Comparison of ENCODE assay signal across 1 cellular context in the genomic region with DNA sequence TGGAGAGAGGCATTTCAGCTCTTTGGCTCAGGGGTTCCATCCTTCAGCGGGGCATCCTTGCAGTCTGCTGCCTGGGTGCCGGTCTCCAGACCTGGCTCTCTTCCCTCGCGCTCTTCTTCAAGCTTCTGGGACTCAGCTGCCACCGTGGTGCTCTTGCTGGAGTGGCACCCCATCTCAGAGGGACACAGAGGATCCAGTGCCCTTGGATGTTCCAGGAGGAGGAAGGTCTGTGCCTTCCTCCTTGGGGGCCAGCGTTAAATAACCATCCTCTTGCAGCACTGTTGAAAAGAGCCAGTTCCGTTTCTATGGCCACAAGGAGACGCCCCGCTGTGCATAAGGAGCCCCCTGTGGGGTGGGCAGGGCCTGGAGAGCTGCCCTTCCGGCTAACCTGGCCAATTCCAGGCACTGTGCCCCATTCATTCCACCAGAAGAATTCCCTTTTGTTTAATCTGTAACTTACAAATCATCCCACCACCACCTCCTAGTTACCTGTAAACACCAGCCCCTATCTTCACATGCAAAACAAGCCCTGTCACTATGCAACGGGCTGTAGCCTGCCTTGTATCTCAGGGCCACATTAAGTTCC.
A peak's percentile ranks its signal among the peaks of the same experiment; 100 is the strongest.
TF ChIP-seq lines count a peak whose summit lies in the region.

No MANE protein-coding gene starts in this region.

TF ChIP-seq in H1, 55 proteins besides CTCF, POLR2A, EP300 and RAD21 (continued from another document):
- TF ChIP-seq HDAC2 (IDR thresholded peaks at IDR 0.05; ENCODE audit: borderline replicate concordance in 1 of 2, low read depth in 2 of 2, low read length in 2 of 2) (0 out of 4 replicates have a peak, but pooled peaks have one; percentile 18 to 19), KDM4A (IDR thresholded peaks at IDR 0.05; ENCODE audit: low read depth, low read length, severe bottlenecking) (no peak), ZNF274 (IDR thresholded peaks at IDR 0.05; ENCODE audit: borderline replicate concordance, extremely low read depth, low read length) (no peak), GTF2F1 (IDR thresholded peaks at IDR 0.05; ENCODE audit: borderline replicate concordance, low read depth, low read length) (peak; percentile 60; the same call in 1 of the 2 replicates), JUN (IDR thresholded peaks at IDR 0.05; ENCODE audit: low read depth, low read length) (no peak), MAX (IDR thresholded peaks at IDR 0.05) (no peak), GABPA (IDR thresholded peaks at IDR 0.05; ENCODE audit: borderline replicate concordance, insufficient read depth, low read length) (no peak), ATF2 (IDR thresholded peaks at IDR 0.05; ENCODE audit: low read length) (no peak), NANOG (IDR thresholded peaks at IDR 0.05; ENCODE audit: insufficient read depth, low read depth, low read length, poor library complexity, severe bottlenecking) (peak; percentile 76), RXRA (IDR thresholded peaks at IDR 0.05; ENCODE audit: insufficient read depth, low read depth, low read length) (0 out of 2 replicates have a peak, but pooled peaks have one; percentile 3), FOSL1 (IDR thresholded peaks at IDR 0.05; ENCODE audit: insufficient read depth, low read depth, low read length) (no peak), BCL11A (IDR thresholded peaks at IDR 0.05; ENCODE audit: low read depth in 2 of 2, low read length in 2 of 2) (no peak), NRF1 (IDR thresholded peaks at IDR 0.05; ENCODE audit: low read depth, low read length) (no peak), TBP (IDR thresholded peaks at IDR 0.05; ENCODE audit: low read depth, low read length) (peak; percentile 91), CHD7 (IDR thresholded peaks at IDR 0.05; ENCODE audit: insufficient replicate concordance, low read length) (peak; percentile 53), TAF1 (IDR thresholded peaks at IDR 0.05; ENCODE audit: low read depth, low read length) (peak; percentile 83), PHF8 (conservative IDR thresholded peaks at IDR 0.05; ENCODE audit: low read depth, low read length) (no peak), CHD2 (IDR thresholded peaks at IDR 0.05; ENCODE audit: low read length) (no peak; the same call in 1 of the 2 replicates), TEAD4 (IDR thresholded peaks at IDR 0.05; ENCODE audit: low read depth, low read length) (peak; percentile 52; the same call in 1 of the 2 replicates), ASH2L (IDR thresholded peaks at IDR 0.05; ENCODE audit: low read length) (peak; percentile 19), SP2 (IDR thresholded peaks at IDR 0.05; ENCODE audit: low read length) (no peak), CHD1 (IDR thresholded peaks at IDR 0.05; ENCODE audit: low read depth, low read length) (peak; percentile 58; the same call in 1 of the 2 replicates), SP4 (IDR thresholded peaks at IDR 0.05; ENCODE audit: low read length) (peak; percentile 21; the same call in 1 of the 2 replicates), YY1 (IDR thresholded peaks at IDR 0.05; ENCODE audit: low read depth, low read length) (peak; percentile 48; the same call in 1 of the 2 replicates), TCF12 (IDR thresholded peaks at IDR 0.05; ENCODE audit: low read depth, low read length) (0 out of 2 replicates have a peak, but pooled peaks have one; percentile 8), ATF3 (IDR thresholded peaks at IDR 0.05; ENCODE audit: insufficient read depth, low read depth, low read length) (no peak), SIX5 (IDR thresholded peaks at IDR 0.05; ENCODE audit: low read depth, low read length) (no peak), POU5F1 (IDR thresholded peaks at IDR 0.05; ENCODE audit: low read depth, low read length) (no peak), CBX8 (IDR thresholded peaks at IDR 0.05; ENCODE audit: borderline replicate concordance, low read depth, low read length) (no peak), CEBPB (IDR thresholded peaks at IDR 0.05; ENCODE audit: low read depth, low read length) (0 out of 2 replicates have a peak, but pooled peaks have one; percentile 17), SP1 (IDR thresholded peaks at IDR 0.05; ENCODE audit: low read depth, low read length) (peak; percentile 83; the same call in 1 of the 2 replicates), SIRT6 (IDR thresholded peaks at IDR 0.05; ENCODE audit: low read length) (no peak), CREB1 (IDR thresholded peaks at IDR 0.05) (no peak), CTBP2 (IDR thresholded peaks at IDR 0.05; ENCODE audit: borderline replicate concordance, insufficient read depth, insufficient read length, low read length) (peak; percentile 39)
- TF ChIP-seq, protein P1, sequence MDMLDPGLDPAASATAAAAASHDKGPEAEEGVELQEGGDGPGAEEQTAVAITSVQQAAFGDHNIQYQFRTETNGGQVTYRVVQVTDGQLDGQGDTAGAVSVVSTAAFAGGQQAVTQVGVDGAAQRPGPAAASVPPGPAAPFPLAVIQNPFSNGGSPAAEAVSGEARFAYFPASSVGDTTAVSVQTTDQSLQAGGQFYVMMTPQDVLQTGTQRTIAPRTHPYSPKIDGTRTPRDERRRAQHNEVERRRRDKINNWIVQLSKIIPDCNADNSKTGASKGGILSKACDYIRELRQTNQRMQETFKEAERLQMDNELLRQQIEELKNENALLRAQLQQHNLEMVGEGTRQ (IDR thresholded peaks at IDR 0.05; ENCODE audit: low read length) = no peak
- TF ChIP-seq, protein P2, sequence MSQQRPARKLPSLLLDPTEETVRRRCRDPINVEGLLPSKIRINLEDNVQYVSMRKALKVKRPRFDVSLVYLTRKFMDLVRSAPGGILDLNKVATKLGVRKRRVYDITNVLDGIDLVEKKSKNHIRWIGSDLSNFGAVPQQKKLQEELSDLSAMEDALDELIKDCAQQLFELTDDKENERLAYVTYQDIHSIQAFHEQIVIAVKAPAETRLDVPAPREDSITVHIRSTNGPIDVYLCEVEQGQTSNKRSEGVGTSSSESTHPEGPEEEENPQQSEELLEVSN (IDR thresholded peaks at IDR 0.05) = no peak
